ENCODE assay signal across 16 cellular contexts in genomic region chr4:80045831-80046230, GRCh38. TPM values are rescaled to one million over a fixed set of nuclear protein-coding genes. Genes with fewer than 3 reads are reported as not detected.
DNase-seq lines count a peak whose midpoint lies in the region; ATAC-seq and TF ChIP-seq lines count a peak whose summit lies in the region.
"Had no signal": no experiment of that assay in that cellular context is flagged by ENCODE, and none has a peak within 500 bp of the region (broad histone marks: within the 10 kb centered on the region; RNA-seq: fewer than 3 reads in every experiment).

No MANE protein-coding gene starts in this region.

- DNase-seq in CD4-positive, alpha-beta memory T cell, result no peak
- DNase-seq in amniotic epithelial cell (ENCODE audit: low read depth) (peak; percentile 90), fibroblast of the conjunctiva (ENCODE audit: low read depth) (peak; percentile 40), sciatic nerve (ENCODE audit: low spot score) (no peak), amygdala (lab: John Stamatoyannopoulos, UW) (no peak), colonic mucosa (no peak), retina (no peak)
- DNase-seq in stimulated activated CD4-positive, alpha-beta T cell treated with anti-CD3 and anti-CD28 coated beads, Interleukin-15, amount 100 ng/mL, for 24 hours, result no peak
- DNase-seq: activated CD4-positive, alpha-beta memory T cell treated with anti-CD3 and anti-CD28 coated beads, Interleukin-2, amount 10 ng/mL, durations not matched to agents 7 days and 5 days; C1 segment of cervical spinal cord; head of caudate nucleus; NCI-H1436; NCI-H526; T1000 had no signal

- POLR2A ChIA-PET in CD4-positive, alpha-beta memory T cell (lab: Charles Lee; ENCODE audit: partially characterized antibody), result interaction anchor here (1.3 to 1.4 kb wide), 2 partner anchors 12 to 27 kb away, joined by 6 to 9 read pairs; partner anchors contain the start of gene ANTXR2

- H3K27me3 Mint-ChIP-seq in CD4-positive, alpha-beta memory T cell, result no peaks in the 10 kb centered on the region
- H3K27me3 Mint-ChIP-seq: activated CD4-positive, alpha-beta memory T cell treated with anti-CD3 and anti-CD28 coated beads, Interleukin-2, amount 10 ng/mL, durations not matched to agents 7 days and 5 days had no signal

- TF ChIP-seq CTCF in colonic mucosa (IDR thresholded peaks at IDR 0.05), result no peak

- H3K36me3 ChIP-seq in CD4-positive, alpha-beta memory T cell (ENCODE audit: insufficient read depth, low read length), result peaks cover 8% of the 10 kb centered on the region
- H3K36me3 ChIP-seq in colonic mucosa, result no peaks in the 10 kb centered on the region

- H3K36me3 Mint-ChIP-seq in CD4-positive, alpha-beta memory T cell, result peaks cover 62 to 65% of the 10 kb centered on the region in 2 donors

- no peaks in the 10 kb centered on the region for H3K9me3 ChIP-seq in CD4-positive, alpha-beta memory T cell (ENCODE audit: control insufficient read depth in 1 of 2, low read length in 2 of 2)
- no peaks in the 10 kb centered on the region for H3K9me3 ChIP-seq in colonic mucosa

- H3K27me3 ChIP-seq in CD4-positive, alpha-beta memory T cell (ENCODE audit: insufficient read depth, low read length), result no peaks in the 10 kb centered on the region
- H3K27me3 ChIP-seq in colonic mucosa, result no peaks in the 10 kb centered on the region

- H3K9me3 Mint-ChIP-seq in CD4-positive, alpha-beta memory T cell, result no peaks in the 10 kb centered on the region

- H3K4me1 Mint-ChIP-seq in CD4-positive, alpha-beta memory T cell, result peaks cover 19 to 54% (median 39%) of the 10 kb centered on the region in 4 donors

- peaks cover 5% of the 10 kb centered on the region for H3K4me1 ChIP-seq in CD4-positive, alpha-beta memory T cell (ENCODE audit: insufficient read depth, low read length)
- no peaks in the 10 kb centered on the region for H3K4me1 ChIP-seq in colonic mucosa

- no peak overlapping the region for H3K4me3 ChIP-seq in CD4-positive, alpha-beta memory T cell (ENCODE audit: low read length in 2 of 2)
- H3K4me3 ChIP-seq in colonic mucosa, result no peak overlapping the region

- CTCF ChIA-PET in CD4-positive, alpha-beta memory T cell (lab: Charles Lee; ENCODE audit: partially characterized antibody), result interaction anchor here (1.5 kb wide), 1 partner anchor 12 kb away, joined by 4 read pairs; no protein-coding TSS in a partner anchor

- peak overlapping the region in 5 of 7 donors; percentile 24 to 67 (median 64) for H3K27ac Mint-ChIP-seq in CD4-positive, alpha-beta memory T cell
- H3K27ac Mint-ChIP-seq: activated CD4-positive, alpha-beta memory T cell treated with anti-CD3 and anti-CD28 coated beads, Interleukin-2, amount 10 ng/mL, durations not matched to agents 7 days and 5 days had no signal

- H3K9ac ChIP-seq in colonic mucosa (ENCODE audit: low read depth in 2 of 2, low read length in 2 of 2), result no peak overlapping the region

- H3K4me3 Mint-ChIP-seq in CD4-positive, alpha-beta memory T cell, result peak overlapping the region in 1 of 8 donors; percentile 13
- H3K4me3 Mint-ChIP-seq: activated CD4-positive, alpha-beta memory T cell treated with anti-CD3 and anti-CD28 coated beads, Interleukin-2, amount 10 ng/mL, durations not matched to agents 7 days and 5 days; neural crest cell had no signal

- intact Hi-C loops in CD4-positive, alpha-beta memory T cell (cut with micrococcal nuclease), result no loop called here
- intact Hi-C loops in sciatic nerve (cut with DNase I), result no loop called here
- intact Hi-C loops in colonic mucosa (cut with DNase I), result no loop called here

- no peak overlapping the region for H3K27ac ChIP-seq in CD4-positive, alpha-beta memory T cell (ENCODE audit: low read depth, low read length)
- H3K27ac ChIP-seq in colonic mucosa, result no peak overlapping the region
- H3K27ac ChIP-seq: RWPE1 had no signal

- ATAC-seq in sciatic nerve, result peak; percentile 88

RNA-seq across cellular contexts. Expression of gene ANTXR2, which starts 27.2 kb away (rescaled TPM):
- total RNA-seq in CD4-positive, alpha-beta memory T cell, result 10 to 100 TPM; 90.1 to 91.6 TPM
- 10 to 100 TPM; 88.1 to 91.2 TPM for polyA plus RNA-seq in CD4-positive, alpha-beta memory T cell
- total RNA-seq in sciatic nerve (94.4 TPM), colonic mucosa (100 to 1,000 TPM in 1 of 2 donors, 10 to 100 TPM in 1; 47.4 to 121 TPM)

Comparison
In these comparisons a context has a peak if more than half of its experiments do, and no peak if none do; other contexts are left out.
1. DNase-seq: peak in amniotic epithelial cell (single experiment) and fibroblast of the conjunctiva (single experiment); none in CD4-positive, alpha-beta memory T cell (0 of 5), sciatic nerve (single experiment), amygdala (0 of 56), colonic mucosa (single experiment), retina (single experiment) and stimulated activated CD4-positive, alpha-beta T cell treated with anti-CD3 and anti-CD28 coated beads, Interleukin-15, amount 100 ng/mL, for 24 hours (single experiment).